ENCODE assay signal across 8 cellular contexts in the genomic region with DNA sequence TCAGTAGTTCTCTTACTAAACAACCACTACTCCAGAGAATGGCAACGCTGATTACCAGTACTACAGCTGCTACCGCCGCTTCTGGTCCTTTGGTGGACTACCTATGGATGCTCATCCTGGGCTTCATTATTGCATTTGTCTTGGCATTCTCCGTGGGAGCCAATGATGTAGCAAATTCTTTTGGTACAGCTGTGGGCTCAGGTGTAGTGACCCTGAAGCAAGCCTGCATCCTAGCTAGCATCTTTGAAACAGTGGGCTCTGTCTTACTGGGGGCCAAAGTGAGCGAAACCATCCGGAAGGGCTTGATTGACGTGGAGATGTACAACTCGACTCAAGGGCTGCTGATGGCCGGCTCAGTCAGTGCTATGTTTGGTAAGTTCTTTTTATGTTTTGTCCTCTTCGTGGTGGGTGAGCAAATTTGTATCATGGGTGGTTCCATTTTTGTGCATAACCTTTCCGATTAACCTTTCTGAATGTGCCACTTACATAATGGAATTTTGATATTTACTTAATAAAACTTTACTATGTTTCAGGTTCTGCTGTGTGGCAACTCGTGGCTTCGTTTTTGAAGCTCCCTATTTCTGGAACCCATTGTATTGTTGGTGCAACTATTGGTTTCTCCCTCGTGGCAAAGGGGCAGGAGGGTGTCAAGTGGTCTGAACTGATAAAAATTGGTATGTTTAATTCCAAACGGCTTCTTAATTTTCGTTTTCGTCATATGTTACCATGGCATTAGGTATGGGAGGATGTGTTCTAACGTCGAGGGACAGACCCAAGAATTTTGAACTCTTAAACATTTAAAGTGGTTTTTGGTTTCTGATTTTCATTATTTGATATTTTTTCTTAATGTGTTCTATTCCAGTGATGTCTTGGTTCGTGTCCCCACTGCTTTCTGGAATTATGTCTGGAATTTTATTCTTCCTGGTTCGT. TPM values are rescaled to one million over a fixed set of nuclear protein-coding genes. Genes with fewer than 3 reads are reported as not detected.
DNase-seq lines count a peak whose midpoint lies in the region; ATAC-seq and TF ChIP-seq lines count a peak whose summit lies in the region.

No MANE protein-coding gene starts in this region.

- H3K79me2 ChIP-seq in OCI-LY3 (ENCODE audit: low read length), result peaks cover 69% of the 10 kb centered on the region

- H3K9ac ChIP-seq in OCI-LY3 (ENCODE audit: low read length) (peak overlapping the region; percentile 84), duodenal mucosa (ENCODE audit: low read depth in 1 of 2, low read length in 2 of 2) (peak overlapping the region; percentile 73 to 75)

- H3K27ac ChIP-seq in OCI-LY3 (ENCODE audit: low read length) (peak overlapping the region; percentile 70), duodenal mucosa (ENCODE audit: low read depth, low read length) (no peak overlapping the region)

- TF ChIP-seq CTCF in OCI-LY3 (IDR thresholded peaks at IDR 0.05; ENCODE audit: low read depth, low read length) (no peak), nephron progenitor cell (IDR thresholded peaks at IDR 0.05) (no peak)

- H4K20me1 ChIP-seq in OCI-LY3 (ENCODE audit: insufficient read depth, low read length), result peaks cover 37% of the 10 kb centered on the region

- H3K9me3 ChIP-seq in OCI-LY3 (ENCODE audit: insufficient read depth, low read length) (no peaks in the 10 kb centered on the region), duodenal mucosa (ENCODE audit: control insufficient read depth in 1 of 2, low read length in 2 of 2) (no peaks in the 10 kb centered on the region)

- H3K36me3 Mint-ChIP-seq in activated CD8-positive, alpha-beta memory T cell treated with anti-CD3 and anti-CD28 coated beads, Interleukin-2, amount 10 ng/mL, durations not matched to agents 7 days and 5 days, result peaks cover 52% of the 10 kb centered on the region
- H3K36me3 Mint-ChIP-seq in nephron progenitor cell (ENCODE audit: low read depth), result peaks cover 40% of the 10 kb centered on the region

- peak; percentile 43 for DNase-seq in activated CD8-positive, alpha-beta memory T cell treated with anti-CD3 and anti-CD28 coated beads, Interleukin-2, amount 10 ng/mL, durations not matched to agents 7 days and 5 days
- no peak for DNase-seq in activated CD8-positive, alpha-beta memory T cell treated with anti-CD3 and anti-CD28 coated beads, Interleukin-2, amount 50 U/mL, for 4 hours
- DNase-seq in nephron progenitor cell (no peak), OCI-M2 (lab: John Stamatoyannopoulos, UW; ENCODE audit: unreplicated experiment) (no peak), hepatic stellate cell (ENCODE audit: low spot score) (no peak)

- H3K36me3 ChIP-seq in OCI-LY3 (replicated peaks; ENCODE audit: low read depth, low read length) (peaks cover 47% of the 10 kb centered on the region), duodenal mucosa (ENCODE audit: control insufficient read depth in 1 of 2, insufficient read depth in 2 of 2, low read length in 2 of 2) (peaks cover 15 to 19% of the 10 kb centered on the region in 2 donors)

- H3K4me2 ChIP-seq in OCI-LY3 (ENCODE audit: low read length), result peak overlapping the region; percentile 77

- ATAC-seq in activated CD8-positive, alpha-beta memory T cell treated with anti-CD3 and anti-CD28 coated beads, Interleukin-2, amount 10 ng/mL, durations not matched to agents 7 days and 5 days, result no peak
- no peak for ATAC-seq in HG03139 (IDR thresholded peaks at IDR 0.05; ENCODE audit: unreplicated experiment)

- H2AFZ ChIP-seq in OCI-LY3 (ENCODE audit: low read depth, low read length), result no peak overlapping the region

- H3K4me3 ChIP-seq in OCI-LY3 (ENCODE audit: low read length) (peak overlapping the region; percentile 92), duodenal mucosa (ENCODE audit: low read depth in 1 of 2, low read length in 2 of 2) (peak overlapping the region; percentile 69 to 85)

- H3K4me1 ChIP-seq in OCI-LY3 (ENCODE audit: low read length) (peaks cover 30% of the 10 kb centered on the region), duodenal mucosa (ENCODE audit: control insufficient read depth in 1 of 2, insufficient read depth in 2 of 2, low read length in 2 of 2) (peaks cover 32 to 41% of the 10 kb centered on the region in 2 donors)

- peak overlapping the region; percentile 84 for H3K27ac Mint-ChIP-seq in activated CD8-positive, alpha-beta memory T cell treated with anti-CD3 and anti-CD28 coated beads, Interleukin-2, amount 10 ng/mL, durations not matched to agents 7 days and 5 days
- no peak overlapping the region for H3K27ac Mint-ChIP-seq in nephron progenitor cell

- no peaks in the 10 kb centered on the region for H3K27me3 Mint-ChIP-seq in activated CD8-positive, alpha-beta memory T cell treated with anti-CD3 and anti-CD28 coated beads, Interleukin-2, amount 10 ng/mL, durations not matched to agents 7 days and 5 days
- peaks cover 4% of the 10 kb centered on the region for H3K27me3 Mint-ChIP-seq in nephron progenitor cell (ENCODE audit: low read depth, poor library complexity)

- H3K27me3 ChIP-seq in OCI-LY3 (ENCODE audit: low read depth, low read length) (no peaks in the 10 kb centered on the region), duodenal mucosa (ENCODE audit: control insufficient read depth in 1 of 2, insufficient read depth in 2 of 2, low read length in 2 of 2) (no peaks in the 10 kb centered on the region)

- H3K9me3 Mint-ChIP-seq in activated CD8-positive, alpha-beta memory T cell treated with anti-CD3 and anti-CD28 coated beads, Interleukin-2, amount 10 ng/mL, durations not matched to agents 7 days and 5 days (ENCODE audit: low read depth), result no peaks in the 10 kb centered on the region
- H3K9me3 Mint-ChIP-seq in nephron progenitor cell, result no peaks in the 10 kb centered on the region

- H3K4me1 Mint-ChIP-seq in activated CD8-positive, alpha-beta memory T cell treated with anti-CD3 and anti-CD28 coated beads, Interleukin-2, amount 10 ng/mL, durations not matched to agents 7 days and 5 days, result peaks cover 64% of the 10 kb centered on the region
- H3K4me1 Mint-ChIP-seq in nephron progenitor cell, result peaks cover 45% of the 10 kb centered on the region

- peak overlapping the region; percentile 96 for H3K4me3 Mint-ChIP-seq in activated CD8-positive, alpha-beta memory T cell treated with anti-CD3 and anti-CD28 coated beads, Interleukin-2, amount 10 ng/mL, durations not matched to agents 7 days and 5 days
- H3K4me3 Mint-ChIP-seq in nephron progenitor cell, result peak overlapping the region; percentile 89

- CTCF ChIA-PET in activated CD8-positive, alpha-beta memory T cell treated with anti-CD3 and anti-CD28 coated beads, Interleukin-2, amount 10 ng/mL, durations not matched to agents 7 days and 5 days (lab: Charles Lee), result interaction anchor here (0.8 to 5.4 kb wide), 13 partner anchors 9 to 295 kb away, joined by 3 to 143 read pairs (median 4); no protein-coding TSS in a partner anchor

RNA-seq across cellular contexts. Expression of gene SLC20A1, which starts 1.3 kb away (rescaled TPM):
- total RNA-seq in activated CD8-positive, alpha-beta memory T cell treated with anti-CD3 and anti-CD28 coated beads, Interleukin-2, amount 10 ng/mL, durations not matched to agents 7 days and 5 days, result 100 to 1,000 TPM; 134 to 146 TPM
